7 cellular contexts compared by ENCODE assay signal in genomic region chr19:14293343-14293955, GRCh38.
DNase-seq lines count a peak whose midpoint lies in the region; ATAC-seq, FAIRE-seq and TF ChIP-seq lines count a peak whose summit lies in the region.
"Not testable (repeated sequence)": the region's sequence is repeated elsewhere in the genome, so short reads cannot be mapped to it uniquely, and the experiment has no call there.

No MANE protein-coding gene starts in this region.

- dilution Hi-C loops in endothelial cell of umbilical vein (cut with MboI; ENCODE audit: extremely low pct_ligation_motif_present, low sequenced_read_pairs) = not testable (repeated sequence)

- peak overlapping the region; percentile 52 for H3K4me2 ChIP-seq in astrocyte (ENCODE audit: low read length)
- not testable (repeated sequence) for H3K4me2 ChIP-seq in endothelial cell of umbilical vein (ENCODE audit: insufficient read depth, low read length)

- peak; percentile 90 for DNase-seq in H7
- DNase-seq in SK-N-DZ (ENCODE audit: low spot score) = peak; percentile 26
- DNase-seq in astrocyte (ENCODE audit: low read depth); endothelial cell of umbilical vein (ENCODE audit: low read depth, low spot score); natural killer cell; sigmoid colon: not testable (repeated sequence)
- peak; percentile 73 for DNase-seq in iPS-NIHi11 (ENCODE audit: low spot score)

- not testable (repeated sequence) for TF ChIP-seq CTCF in astrocyte (IDR thresholded peaks at IDR 0.05; ENCODE audit: insufficient read depth, low read depth, low read length); endothelial cell of umbilical vein (IDR thresholded peaks at IDR 0.05; ENCODE audit: extremely low read depth in 1 of 2, insufficient read depth in 1 of 2, low read depth in 1 of 2, low read length in 2 of 2); natural killer cell (IDR thresholded peaks at IDR 0.05); sigmoid colon (IDR thresholded peaks at IDR 0.05)

- not testable (repeated sequence) for TF ChIP-seq EP300 in sigmoid colon (IDR thresholded peaks at IDR 0.05)

- H2AFZ ChIP-seq in astrocyte (ENCODE audit: low read depth, low read length) = not testable (repeated sequence)
- H2AFZ ChIP-seq in endothelial cell of umbilical vein (ENCODE audit: low read depth, low read length) = peak overlapping the region; percentile 45

- H3K79me2 ChIP-seq in astrocyte (ENCODE audit: insufficient read depth, low read length); endothelial cell of umbilical vein (ENCODE audit: control insufficient read depth, insufficient read depth, low read length): not testable (repeated sequence)

- not testable (repeated sequence) for H3K27me3 Mint-ChIP-seq in astrocyte (ENCODE audit: low read depth, unreplicated experiment); natural killer cell (ENCODE audit: low read depth in 2 of 2)

- intact Hi-C loops in endothelial cell of umbilical vein (cut with micrococcal nuclease); natural killer cell (cut with micrococcal nuclease); sigmoid colon (cut with DNase I): not testable (repeated sequence)

- FAIRE-seq in astrocyte (lab: Jason Lieb, UNC); endothelial cell of umbilical vein (lab: Jason Lieb, UNC): not testable (repeated sequence)

- H3K9me1 ChIP-seq in endothelial cell of umbilical vein (replicated peaks; ENCODE audit: control insufficient read depth, extremely low read depth, insufficient read depth, low read length) = not testable (repeated sequence)

- CTCF ChIA-PET in endothelial cell of umbilical vein (lab: Charles Lee) = not testable (repeated sequence)

- not testable (repeated sequence) for H3K36me3 Mint-ChIP-seq in astrocyte (ENCODE audit: low read depth, unreplicated experiment); natural killer cell

- H3K27ac ChIP-seq in astrocyte (ENCODE audit: low read depth, low read length); endothelial cell of umbilical vein (ENCODE audit: insufficient read depth, low read depth, low read length); sigmoid colon: not testable (repeated sequence)

- POLR2A ChIA-PET in endothelial cell of umbilical vein (lab: Charles Lee) = not testable (repeated sequence)

- not testable (repeated sequence) for H3K36me3 ChIP-seq in H7 (replicated peaks; ENCODE audit: control insufficient read depth, insufficient read depth, low read length); astrocyte (ENCODE audit: insufficient read depth, low read length); endothelial cell of umbilical vein (ENCODE audit: control insufficient read depth in 2 of 2, extremely low read depth in 1 of 2, insufficient read depth in 2 of 2, low read length in 2 of 2); sigmoid colon

- H3K9me3 Mint-ChIP-seq in astrocyte (ENCODE audit: unreplicated experiment); natural killer cell: not testable (repeated sequence)

- not testable (repeated sequence) for H3K27ac Mint-ChIP-seq in astrocyte (ENCODE audit: unreplicated experiment); natural killer cell

- WGBS in sigmoid colon, 2 donors = 14 to 27% methylated on average over 24 of the region's 24 CpGs

- not testable (repeated sequence) for TF ChIP-seq POLR2A in endothelial cell of umbilical vein (IDR thresholded peaks at IDR 0.05; ENCODE audit: low read depth, low read length); sigmoid colon (IDR thresholded peaks at IDR 0.05)

- H3K27me3 ChIP-seq in H7 (ENCODE audit: control insufficient read depth, insufficient read depth, low read length); astrocyte (ENCODE audit: insufficient read depth, low read length); endothelial cell of umbilical vein (ENCODE audit: control insufficient read depth in 2 of 2, insufficient read depth in 2 of 2, low read length in 2 of 2); sigmoid colon: not testable (repeated sequence)

- H3K4me3 ChIP-seq in H7 (ENCODE audit: insufficient read depth, low read depth, low read length) (peak overlapping the region; percentile 48), endothelial cell of umbilical vein (replicated peaks in 1 of 3; ENCODE audit: insufficient read depth in 1 of 3, low read depth in 1 of 3, low read length in 3 of 3) (peak overlapping the region in 1 of 3 experiments; percentile 20), sigmoid colon (peak overlapping the region in 3 of 4 donors; percentile 22 to 31 (median 26))
- H3K4me3 ChIP-seq in astrocyte (ENCODE audit: insufficient read depth, low read depth, low read length) = not testable (repeated sequence)

- not testable (repeated sequence) for H3K4me3 Mint-ChIP-seq in astrocyte (ENCODE audit: unreplicated experiment)
- H3K4me3 Mint-ChIP-seq in natural killer cell = peak overlapping the region; percentile 13

- not testable (repeated sequence) for H3K9me3 ChIP-seq in astrocyte (ENCODE audit: insufficient read depth, low read depth, low read length); endothelial cell of umbilical vein (replicated peaks; ENCODE audit: control insufficient read depth, insufficient read depth, low read length); sigmoid colon

- H3K4me1 ChIP-seq in astrocyte (ENCODE audit: insufficient read depth, low read length); endothelial cell of umbilical vein (ENCODE audit: control insufficient read depth, extremely low read depth, insufficient read depth, low read length); sigmoid colon: not testable (repeated sequence)

- ATAC-seq in natural killer cell = peak in 1 of 3 donors; percentile 45

- H3K4me1 Mint-ChIP-seq in astrocyte (ENCODE audit: low read depth, unreplicated experiment) = not testable (repeated sequence)
- H3K4me1 Mint-ChIP-seq in natural killer cell = peaks cover 5 to 18% of the 10 kb centered on the region in 2 donors

- BruUV-seq in endothelial cell of umbilical vein (replicated peaks; lab: Mats Ljungman, UMichigan) = not testable (repeated sequence)

- not testable (repeated sequence) for H4K20me1 ChIP-seq in astrocyte (ENCODE audit: insufficient read depth, low read length); endothelial cell of umbilical vein (replicated peaks; ENCODE audit: control insufficient read depth, extremely low read depth, insufficient read depth, low read length)

- not testable (repeated sequence) for H3K9ac ChIP-seq in astrocyte (ENCODE audit: low read length); endothelial cell of umbilical vein (replicated peaks; ENCODE audit: extremely low read depth, insufficient read depth, low read length)
